22 cellular contexts compared by ENCODE assay signal in genomic region chr16:12166271-12166670, GRCh38.
"Had no signal": no experiment of that assay in that cellular context is flagged by ENCODE, and none has a peak within 500 bp of the region (broad histone marks: within the 10 kb centered on the region; RNA-seq: fewer than 3 reads in every experiment).

No MANE protein-coding gene starts in this region.

- H3K27ac ChIP-seq: breast epithelium, spleen, upper lobe of right lung had no signal

- H3K27me3 ChIP-seq: breast epithelium, spleen, upper lobe of right lung had no signal

- ATAC-seq: activated CD4-positive, CD25-positive, alpha-beta regulatory T cell treated with anti-CD3 and anti-CD28 coated beads, Interleukin-2, amount 50 U/mL, for 24 hours; activated T-cell treated with anti-CD3 and anti-CD28 coated beads, Interleukin-2, amount 50 U/mL, for 72 hours; esophagus mucosa; left cardiac atrium; stimulated activated naive CD8-positive, alpha-beta T cell treated with anti-CD3 and anti-CD28 coated beads, Interleukin-15, Interleukin-2, amounts not matched to agents 100 U/mL and 50 U/mL, for 24 hours; upper lobe of right lung had no signal

- FAIRE-seq: colon, endothelial cell of umbilical vein, islet of Langerhans had no signal

- DNase-seq: activated CD4-positive, alpha-beta memory T cell treated with anti-CD3 and anti-CD28 coated beads, Interleukin-2, amount 10 ng/mL, durations not matched to agents 7 days and 5 days; activated CD4-positive, alpha-beta T cell treated with anti-CD3 and anti-CD28 coated beads, Interleukin-2, amount 10 ng/mL, durations not matched to agents 24 days and 14 days; activated effector memory CD4-positive, alpha-beta T cell treated with Interleukin-2 at 50 U/mL for 16 hours; activated naive CD4-positive, alpha-beta T cell treated with anti-CD3 and anti-CD28 coated beads for 36 hours; activated naive CD8-positive, alpha-beta T cell treated with anti-CD3 and anti-CD28 coated beads, Interleukin-2, amount 10 ng/mL, durations not matched to agents 7 days and 5 days; activated T-cell treated with anti-CD3 and anti-CD28 coated beads, Interleukin-2, amount 50 U/mL, for 72 hours; amniotic stem cell; effector memory CD4-positive, alpha-beta T cell; foreskin melanocyte; left cardiac atrium; occipital lobe; posterior cingulate gyrus; spleen; stimulated activated CD4-positive, alpha-beta T cell treated with anti-CD3 and anti-CD28 coated beads, Interleukin-4, amount 100 ng/mL, for 24 hours; stimulated activated naive CD8-positive, alpha-beta T cell treated with anti-CD3 and anti-CD28 coated beads, Interleukin-15, Interleukin-2, amounts not matched to agents 100 U/mL and 50 U/mL, for 24 hours; upper lobe of right lung had no signal

- H3K36me3 ChIP-seq: breast epithelium, upper lobe of right lung had no signal

- H3K4me1 ChIP-seq: breast epithelium, upper lobe of right lung had no signal

- H3K4me3 ChIP-seq: breast epithelium, spleen, upper lobe of right lung had no signal

- H3K9me3 ChIP-seq: breast epithelium, spleen, upper lobe of right lung had no signal
